In genomic region chr14:22588419-22589095, GRCh38 we compare ENCODE assay signal across 8 cellular contexts. TPM values are rescaled to one million over a fixed set of nuclear protein-coding genes. Genes with fewer than 3 reads are reported as not detected.
DNase-seq lines count a peak whose midpoint lies in the region; ATAC-seq and TF ChIP-seq lines count a peak whose summit lies in the region.

No MANE protein-coding gene starts in this region.

- H3K36me3 Mint-ChIP-seq in activated T-cell treated with anti-CD3 and anti-CD28 coated beads, Interleukin-2, amount 50 U/mL, for 4 hours (ENCODE audit: insufficient read depth), result peaks cover 26% of the 10 kb centered on the region
- peaks cover 29% of the 10 kb centered on the region for H3K36me3 Mint-ChIP-seq in activated naive CD8-positive, alpha-beta T cell treated with anti-CD3 and anti-CD28 coated beads, Interleukin-2, amount 50 U/mL, for 24 hours (ENCODE audit: low read depth)
- peaks cover 15% of the 10 kb centered on the region for H3K36me3 Mint-ChIP-seq in type B pancreatic cell

- peak overlapping the region; percentile 61 to 72 (median 71) for H3K27ac ChIP-seq in right lobe of liver

- no peak for TF ChIP-seq POLR2A in right lobe of liver (IDR thresholded peaks at IDR 0.05)

- no peaks in the 10 kb centered on the region for H3K27me3 ChIP-seq in right lobe of liver

- TF ChIP-seq CTCF in right lobe of liver (IDR thresholded peaks at IDR 0.05), result no peak
- TF ChIP-seq CTCF in type B pancreatic cell (conservative IDR thresholded peaks at IDR 0.05), result no peak

- WGBS in right lobe of liver (ENCODE audit: insufficient coverage, low coverage, low lambda C conversion rate, missing lambda C conversion rate), result under 1% methylated on average over 14 of the region's 17 CpGs

- H3K4me3 ChIP-seq in right lobe of liver, result peak overlapping the region; percentile 71 to 77 (median 75)

- no peaks in the 10 kb centered on the region for H3K9me3 ChIP-seq in right lobe of liver

- intact Hi-C loops in right lobe of liver (cut with DNase I), result no loop called here

- no peaks in the 10 kb centered on the region for H3K9me3 Mint-ChIP-seq in activated T-cell treated with anti-CD3 and anti-CD28 coated beads, Interleukin-2, amount 50 U/mL, for 4 hours
- H3K9me3 Mint-ChIP-seq in activated naive CD8-positive, alpha-beta T cell treated with anti-CD3 and anti-CD28 coated beads, Interleukin-2, amount 50 U/mL, for 24 hours, result no peaks in the 10 kb centered on the region
- no peaks in the 10 kb centered on the region for H3K9me3 Mint-ChIP-seq in type B pancreatic cell

- H3K36me3 ChIP-seq in right lobe of liver, result peaks cover 0 to 3% (median 0%) of the 10 kb centered on the region in 4 donors

- peak overlapping the region; percentile 91 for H3K4me3 Mint-ChIP-seq in activated T-cell treated with anti-CD3 and anti-CD28 coated beads, Interleukin-2, amount 50 U/mL, for 4 hours
- H3K4me3 Mint-ChIP-seq in activated naive CD8-positive, alpha-beta T cell treated with anti-CD3 and anti-CD28 coated beads, Interleukin-2, amount 50 U/mL, for 24 hours, result peak overlapping the region; percentile 92
- H3K4me3 Mint-ChIP-seq in type B pancreatic cell, result peak overlapping the region; percentile 93

- H3K27me3 Mint-ChIP-seq in activated T-cell treated with anti-CD3 and anti-CD28 coated beads, Interleukin-2, amount 50 U/mL, for 4 hours (ENCODE audit: low read depth), result no peaks in the 10 kb centered on the region
- peaks cover 3% of the 10 kb centered on the region for H3K27me3 Mint-ChIP-seq in activated naive CD8-positive, alpha-beta T cell treated with anti-CD3 and anti-CD28 coated beads, Interleukin-2, amount 50 U/mL, for 24 hours
- peaks cover 18% of the 10 kb centered on the region for H3K27me3 Mint-ChIP-seq in type B pancreatic cell

- H3K27ac Mint-ChIP-seq in activated naive CD8-positive, alpha-beta T cell treated with anti-CD3 and anti-CD28 coated beads, Interleukin-2, amount 50 U/mL, for 24 hours, result peak overlapping the region; percentile 96
- H3K27ac Mint-ChIP-seq in type B pancreatic cell, result peak overlapping the region; percentile 96

- peaks cover 63% of the 10 kb centered on the region for H3K4me1 Mint-ChIP-seq in activated T-cell treated with anti-CD3 and anti-CD28 coated beads, Interleukin-2, amount 50 U/mL, for 4 hours (ENCODE audit: low read depth)
- peaks cover 78% of the 10 kb centered on the region for H3K4me1 Mint-ChIP-seq in activated naive CD8-positive, alpha-beta T cell treated with anti-CD3 and anti-CD28 coated beads, Interleukin-2, amount 50 U/mL, for 24 hours
- H3K4me1 Mint-ChIP-seq in type B pancreatic cell (ENCODE audit: unreplicated experiment), result peaks cover 37% of the 10 kb centered on the region

- ATAC-seq in activated T-cell treated with anti-CD3 and anti-CD28 coated beads, Interleukin-2, amount 50 U/mL, for 4 hours, result peak; percentile 47 to 53
- ATAC-seq in activated naive CD8-positive, alpha-beta T cell treated with anti-CD3 and anti-CD28 coated beads, Interleukin-2, amount 50 U/mL, for 24 hours, result peak; percentile 12
- ATAC-seq in right lobe of liver, result no peak
- ATAC-seq in GM18873 (IDR thresholded peaks at IDR 0.05; ENCODE audit: low FRiP score, unreplicated experiment), result no peak
- ATAC-seq in HG03378 (IDR thresholded peaks at IDR 0.05; ENCODE audit: unreplicated experiment), result no peak

- peaks cover 0 to 21% (median 5%) of the 10 kb centered on the region in 4 donors for H3K4me1 ChIP-seq in right lobe of liver

- DNase-seq in activated T-cell treated with anti-CD3 and anti-CD28 coated beads, Interleukin-2, amount 50 U/mL, for 4 hours, result no peak
- no peak for DNase-seq in activated T-cell treated with anti-CD3 and anti-CD28 coated beads, Interleukin-2, amount 50 U/mL, for 48 hours
- no peak for DNase-seq in activated naive CD8-positive, alpha-beta T cell treated with anti-CD3 and anti-CD28 coated beads, Interleukin-2, amount 50 U/mL, for 24 hours
- no peak for DNase-seq in right lobe of liver
- no peak for DNase-seq in type B pancreatic cell (ENCODE audit: extremely low spot score, unreplicated experiment)
- no peak for DNase-seq in C1 segment of cervical spinal cord (lab: John Stamatoyannopoulos, UW)

RNA-seq across cellular contexts. Expression of gene DAD1, which starts 0.5 kb away (rescaled TPM):
- 100 to 1,000 TPM; 287 to 323 (median 300) TPM for total RNA-seq in activated T-cell treated with anti-CD3 and anti-CD28 coated beads, Interleukin-2, amount 50 U/mL, for 4 hours
- total RNA-seq in right lobe of liver (100 to 1,000 TPM; 107 to 249 (median 133) TPM), type B pancreatic cell (ENCODE audit: low replicate concordance) (191 and 228 TPM in 2 replicates)

RNA-seq across cellular contexts. Expression of gene ABHD4, which starts 9.5 kb away (rescaled TPM):
- total RNA-seq in activated T-cell treated with anti-CD3 and anti-CD28 coated beads, Interleukin-2, amount 50 U/mL, for 4 hours, result 1 to 10 TPM; 1.9 to 3.9 (median 2.1) TPM
- total RNA-seq in right lobe of liver (10 to 100 TPM; 12.7 to 38.1 (median 18.5) TPM), type B pancreatic cell (ENCODE audit: low replicate concordance) (34.1 and 71.0 TPM in 2 replicates)

RNA-seq across cellular contexts. Expression of gene OR6J1, which starts 55.6 kb away (rescaled TPM):
- not detected for total RNA-seq in activated T-cell treated with anti-CD3 and anti-CD28 coated beads, Interleukin-2, amount 50 U/mL, for 4 hours
- not detected for total RNA-seq in right lobe of liver
- not detected in 2 replicates for total RNA-seq in type B pancreatic cell (ENCODE audit: low replicate concordance)

Comparison
In these comparisons a context has a peak if more than half of its experiments do, and no peak if none do; other contexts are left out.
1. ATAC-seq: peak in activated T-cell treated with anti-CD3 and anti-CD28 coated beads, Interleukin-2, amount 50 U/mL, for 4 hours (2 of 2) and activated naive CD8-positive, alpha-beta T cell treated with anti-CD3 and anti-CD28 coated beads, Interleukin-2, amount 50 U/mL, for 24 hours (single experiment); none in right lobe of liver (0 of 4), GM18873 (single experiment) and HG03378 (single experiment).
2. Peak in every context shown above with its lines, with median percentiles within 50 percentile points of each other: H3K4me3 Mint-ChIP-seq.